11 cellular contexts compared by ENCODE assay signal in genomic region chr11:116255234-116255953, GRCh38.
"Had no signal": no experiment of that assay in that cellular context is flagged by ENCODE, and none has a peak within 500 bp of the region (broad histone marks: within the 10 kb centered on the region; RNA-seq: fewer than 3 reads in every experiment).

No MANE protein-coding gene starts in this region.

- FAIRE-seq: colon had no signal

- DNase-seq: activated CD4-positive, alpha-beta T cell treated with anti-CD3 and anti-CD28 coated beads for 48 hours; activated CD8-positive, alpha-beta memory T cell treated with anti-CD3 and anti-CD28 coated beads, Interleukin-2, amount 50 U/mL, for 48 hours; activated CD8-positive, alpha-beta T cell treated with anti-CD3 and anti-CD28 coated beads, Interleukin-2, amount 10 ng/mL, durations not matched to agents 7 days and 5 days; activated naive CD4-positive, alpha-beta T cell treated with Interleukin-2 at 50 U/mL for 16 hours; hypothalamus; ovary; sigmoid colon; stimulated activated CD8-positive, alpha-beta memory T cell treated with anti-CD3 and anti-CD28 coated beads, Interleukin-4, amount 100 ng/mL, for 48 hours had no signal

- ATAC-seq: activated CD8-positive, alpha-beta T cell treated with anti-CD3 and anti-CD28 coated beads, Interleukin-2, amount 10 ng/mL, durations not matched to agents 7 days and 5 days had no signal

- H3K4me3 ChIP-seq: esophagus muscularis mucosa, ovary, sigmoid colon, thoracic aorta had no signal

- H3K27me3 ChIP-seq: ovary had no signal

- H3K9me3 ChIP-seq: esophagus muscularis mucosa, sigmoid colon, thoracic aorta had no signal

- H3K36me3 ChIP-seq: esophagus muscularis mucosa, ovary, sigmoid colon, thoracic aorta had no signal

- H3K27ac ChIP-seq: esophagus muscularis mucosa, ovary, sigmoid colon, thoracic aorta had no signal
